Comparison of ENCODE assay signal across 12 cellular contexts in genomic region chr17:77458202-77459017, GRCh38.
DNase-seq lines count a peak whose midpoint lies in the region; ATAC-seq and TF ChIP-seq lines count a peak whose summit lies in the region.
"Had no signal": no experiment of that assay in that cellular context is flagged by ENCODE, and none has a peak within 500 bp of the region (broad histone marks: within the 10 kb centered on the region; RNA-seq: fewer than 3 reads in every experiment).

No MANE protein-coding gene starts in this region.

- H2AK5ac ChIP-seq in mesenchymal stem cell (ENCODE audit: low read length, severe bottlenecking) = no peak overlapping the region

- no peak for TF ChIP-seq POLR2A in stomach (IDR thresholded peaks at IDR 0.05)

- H3K9me3 ChIP-seq in mesenchymal stem cell (ENCODE audit: control insufficient read depth, low read length) (no peaks in the 10 kb centered on the region), stomach (no peaks in the 10 kb centered on the region)
- H3K9me3 ChIP-seq: SJCRH30 had no signal

- H3K18ac ChIP-seq in mesenchymal stem cell (ENCODE audit: low read depth in 1 of 2, low read length in 2 of 2) = peak overlapping the region; percentile 23 to 80

- H3K79me1 ChIP-seq in mesenchymal stem cell (replicated peaks; ENCODE audit: low read length, poor library complexity, severe bottlenecking) = peaks cover 17% of the 10 kb centered on the region

- peaks cover 83% of the 10 kb centered on the region for H3K36me3 Mint-ChIP-seq in activated T-cell treated with anti-CD3 and anti-CD28 coated beads, Interleukin-2, amount 50 U/mL, for 24 hours (ENCODE audit: low read depth)

- no peaks in the 10 kb centered on the region for H3K27me3 Mint-ChIP-seq in activated T-cell treated with anti-CD3 and anti-CD28 coated beads, Interleukin-2, amount 50 U/mL, for 24 hours

- H2BK12ac ChIP-seq in mesenchymal stem cell (ENCODE audit: low read length in 2 of 2) = peak overlapping the region in 1 of 2 experiments; percentile 57

- 94% methylated on average over 21 of the region's 21 CpGs for WGBS in mesenchymal stem cell
- WGBS in stomach, 5 donors = 64 to 71% (median 68%) methylated on average over 20 to 21 of the region's 21 CpGs

- TF ChIP-seq EP300 in stomach (IDR thresholded peaks at IDR 0.05) = no peak

- H3K4ac ChIP-seq in mesenchymal stem cell (ENCODE audit: low read depth in 1 of 2, low read length in 2 of 2) = peak overlapping the region; percentile 30 to 49

- H3K4me3 ChIP-seq in mesenchymal stem cell (ENCODE audit: insufficient read depth in 1 of 2, low read depth in 1 of 2, low read length in 2 of 2) = no peak overlapping the region
- peak overlapping the region in 2 of 4 donors; percentile 14 to 20 for H3K4me3 ChIP-seq in stomach
- no peak overlapping the region for H3K4me3 ChIP-seq in dorsolateral prefrontal cortex
- H3K4me3 ChIP-seq: SJCRH30 had no signal

- peak overlapping the region; percentile 83 for H4K91ac ChIP-seq in mesenchymal stem cell (ENCODE audit: low read length)

- H3K4me3 Mint-ChIP-seq in activated T-cell treated with anti-CD3 and anti-CD28 coated beads, Interleukin-2, amount 50 U/mL, for 24 hours = peak overlapping the region; percentile 98

- H3K4me2 ChIP-seq in mesenchymal stem cell (ENCODE audit: low read length, poor library complexity, severe bottlenecking) = no peak overlapping the region

- H3K9me3 Mint-ChIP-seq in activated T-cell treated with anti-CD3 and anti-CD28 coated beads, Interleukin-2, amount 50 U/mL, for 24 hours = no peaks in the 10 kb centered on the region

- peak overlapping the region in 1 of 2 experiments; percentile 82 for H3K14ac ChIP-seq in mesenchymal stem cell (ENCODE audit: low read length in 2 of 2)

- H3K27ac Mint-ChIP-seq in activated T-cell treated with anti-CD3 and anti-CD28 coated beads, Interleukin-2, amount 50 U/mL, for 24 hours = peak overlapping the region; percentile 97

- H3K27ac ChIP-seq in mesenchymal stem cell (ENCODE audit: low read length, poor library complexity, severe bottlenecking) = no peak overlapping the region
- H3K27ac ChIP-seq in stomach = peak overlapping the region in 4 of 5 donors; percentile 67 to 96 (median 91)
- H3K27ac ChIP-seq in dorsolateral prefrontal cortex = peak overlapping the region in 5 of 59 donors; percentile 4 to 98 (median 14)
- H3K27ac ChIP-seq: SJCRH30 had no signal

- H2BK15ac ChIP-seq in mesenchymal stem cell (ENCODE audit: low read depth, poor library complexity, severe bottlenecking) = peak overlapping the region; percentile 26

- TF ChIP-seq CTCF in stomach (IDR thresholded peaks at IDR 0.05) (no peak), dorsolateral prefrontal cortex (IDR thresholded peaks at IDR 0.05 in 54 of 56, conservative IDR thresholded peaks at IDR 0.05 in 2 of 56; ENCODE audit: low read depth in 1 of 56, partially characterized antibody in 56 of 56) (no peak)

- no peak overlapping the region for H4K8ac ChIP-seq in mesenchymal stem cell (ENCODE audit: low read length)

- intact Hi-C loops in stomach (cut with DNase I; ENCODE audit: low total_unique reads) = no loop called here
- intact Hi-C loops in dorsolateral prefrontal cortex (cut with DNase I) = no loop called here

- H2AFZ ChIP-seq in mesenchymal stem cell (ENCODE audit: low read depth, low read length) = no peak overlapping the region

- no peak overlapping the region for H2BK120ac ChIP-seq in mesenchymal stem cell (ENCODE audit: low read depth, low read length)

- H3K9ac ChIP-seq in mesenchymal stem cell (ENCODE audit: low read length) = no peak overlapping the region

- H3K4me1 ChIP-seq in mesenchymal stem cell (ENCODE audit: control insufficient read depth, insufficient read depth, low read depth, low read length) (peaks cover 62% of the 10 kb centered on the region), stomach (peaks cover 67 to 100% (median 89%) of the 10 kb centered on the region in 4 donors)

- H3K27me3 ChIP-seq in mesenchymal stem cell (ENCODE audit: control insufficient read depth in 1 of 2, insufficient read depth in 1 of 2, low read length in 2 of 2) = no peaks in the 10 kb centered on the region
- H3K27me3 ChIP-seq in stomach = no peaks in the 10 kb centered on the region
- no peaks in the 10 kb centered on the region for H3K27me3 ChIP-seq in dorsolateral prefrontal cortex
- H3K27me3 ChIP-seq: SJCRH30 had no signal

- peaks cover 10 to 54% of the 10 kb centered on the region in 2 experiments for H3K36me3 ChIP-seq in mesenchymal stem cell (ENCODE audit: control insufficient read depth in 1 of 2, insufficient read depth in 2 of 2, low read depth in 1 of 2, low read length in 2 of 2)
- H3K36me3 ChIP-seq in stomach = peaks cover 0 to 12% (median 3%) of the 10 kb centered on the region in 4 donors

- ATAC-seq in GM21526 (IDR thresholded peaks at IDR 0.05; ENCODE audit: low FRiP score, unreplicated experiment) (no peak), GM21390 (IDR thresholded peaks at IDR 0.05; ENCODE audit: unreplicated experiment) (no peak)

- peaks cover 81% of the 10 kb centered on the region for H3K4me1 Mint-ChIP-seq in activated T-cell treated with anti-CD3 and anti-CD28 coated beads, Interleukin-2, amount 50 U/mL, for 24 hours (ENCODE audit: low read depth)

- H3K23ac ChIP-seq in mesenchymal stem cell (ENCODE audit: low read length in 2 of 2) = no peak overlapping the region

- DNase-seq in activated naive CD4-positive, alpha-beta T cell treated with Interleukin-2 at 50 U/mL for 16 hours = peak; percentile 56
- no peak for DNase-seq in activated naive CD4-positive, alpha-beta T cell (lab: John Stamatoyannopoulos, UW)
- no peak for DNase-seq in activated T-cell treated with anti-CD3 and anti-CD28 coated beads, Interleukin-2, amount 50 U/mL, for 24 hours
- DNase-seq in mesenchymal stem cell = no peak
- no peak for DNase-seq in stomach
- DNase-seq in dorsolateral prefrontal cortex = no peak
- DNase-seq: ACHN, NCI-H187, posterior cingulate gyrus, SJCRH30 had no signal

- H2BK5ac ChIP-seq in mesenchymal stem cell (ENCODE audit: low read depth, low read length, poor library complexity, severe bottlenecking) = no peak overlapping the region
